Comparison of ENCODE assay signal across 8 cellular contexts in the genomic region with DNA sequence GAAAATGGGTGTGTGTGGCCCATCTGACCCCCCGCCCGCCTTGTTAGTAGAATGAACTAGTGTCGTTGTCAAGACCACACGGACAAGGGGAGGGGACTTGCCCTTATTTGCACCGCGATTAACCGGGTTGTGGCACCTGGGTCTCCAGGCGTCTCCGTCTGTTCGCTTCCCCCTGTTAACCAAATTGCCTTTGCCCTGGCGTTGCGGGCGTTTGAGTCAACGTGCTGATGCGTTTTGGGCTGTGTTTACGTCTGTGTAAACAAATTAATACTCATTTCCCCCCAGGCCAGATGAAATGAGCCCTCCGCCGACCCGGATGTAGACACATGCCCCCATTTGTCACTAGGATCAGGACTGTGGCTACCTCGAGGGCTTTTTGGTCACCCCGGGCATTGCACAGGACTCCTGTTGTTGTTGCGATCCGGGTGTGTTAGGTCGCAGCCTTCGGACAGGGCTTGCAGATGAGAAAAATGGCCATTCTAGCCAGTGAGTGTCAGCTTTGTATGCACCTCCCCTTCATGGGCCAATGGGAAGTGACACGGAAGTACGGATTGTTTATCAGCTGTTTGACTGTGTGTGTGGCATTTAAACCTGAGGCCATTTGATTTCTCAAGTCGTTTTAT. TPM values are rescaled to one million over a fixed set of nuclear protein-coding genes. Genes with fewer than 3 reads are reported as not detected.
DNase-seq lines count a peak whose midpoint lies in the region; ATAC-seq and TF ChIP-seq lines count a peak whose summit lies in the region.

No MANE protein-coding gene starts in this region.

- H3K9me3 ChIP-seq in HUES64 (ENCODE audit: insufficient read depth, low read depth, low read length) (no peaks in the 10 kb centered on the region), PC-3 (ENCODE audit: low read length) (no peaks in the 10 kb centered on the region)
- H3K9me3 ChIP-seq in naive thymus-derived CD4-positive, alpha-beta T cell (ENCODE audit: control insufficient read depth in 2 of 3, low read length in 3 of 3): no peaks in the 10 kb centered on the region

- H4K20me1 ChIP-seq in PC-3 (ENCODE audit: low read length): no peaks in the 10 kb centered on the region

- H3F3A ChIP-seq in PC-3 (ENCODE audit: low read length, unreplicated experiment): no peaks in the 10 kb centered on the region

- peak overlapping the region; percentile 92 for H3K4me3 ChIP-seq in HUES64 (ENCODE audit: low read length)
- peak overlapping the region; percentile 74 for H3K4me3 ChIP-seq in PC-3 (ENCODE audit: low read length)
- H3K4me3 ChIP-seq in naive thymus-derived CD4-positive, alpha-beta T cell (ENCODE audit: low read length): peak overlapping the region; percentile 91

- TF ChIP-seq CTCF in PC-3 (conservative IDR thresholded peaks at IDR 0.05; ENCODE audit: low read depth, low read length): no peak

- peaks cover 0 to 5% (median 0%) of the 10 kb centered on the region in 5 donors for H3K27me3 Mint-ChIP-seq in naive thymus-derived CD4-positive, alpha-beta T cell

- H3K36me3 ChIP-seq in HUES64 (ENCODE audit: insufficient read depth, low read length) (peaks cover 14% of the 10 kb centered on the region), PC-3 (ENCODE audit: low read depth, low read length) (no peaks in the 10 kb centered on the region)
- H3K36me3 ChIP-seq in naive thymus-derived CD4-positive, alpha-beta T cell (ENCODE audit: control insufficient read depth in 2 of 3, insufficient read depth in 3 of 3, low read length in 3 of 3): peaks cover 0 to 14% (median under 1%) of the 10 kb centered on the region in 3 experiments

- H3K27ac ChIP-seq in HUES64 (ENCODE audit: low read depth, low read length) (peak overlapping the region; percentile 69; the same call in 1 of the 2 replicates), PC-3 (ENCODE audit: low read length) (peak overlapping the region; percentile 62)
- H3K27ac ChIP-seq in naive thymus-derived CD4-positive, alpha-beta T cell (ENCODE audit: low read depth, low read length): peak overlapping the region; percentile 90

- peaks cover 0 to 20% (median 12%) of the 10 kb centered on the region in 5 donors for H3K36me3 Mint-ChIP-seq in naive thymus-derived CD4-positive, alpha-beta T cell

- peaks cover 24 to 49% (median 41%) of the 10 kb centered on the region in 7 donors for H3K4me1 Mint-ChIP-seq in naive thymus-derived CD4-positive, alpha-beta T cell

- under 1% methylated on average over 28 of the region's 28 CpGs for WGBS in HUES64

- peak overlapping the region; percentile 100 for H2AFZ ChIP-seq in PC-3 (ENCODE audit: low read length)

- H3K9ac ChIP-seq in HUES64 (ENCODE audit: low read depth, low read length): peak overlapping the region; percentile 85
- peak overlapping the region; percentile 92 for H3K9ac ChIP-seq in PC-3 (ENCODE audit: low read length)

- CTCF ChIA-PET in PC-3 (lab: Charles Lee): interaction anchor here (0.8 kb wide), 1 partner anchor 153 kb away, joined by 4 read pairs; no protein-coding TSS in a partner anchor
- CTCF ChIA-PET in naive thymus-derived CD4-positive, alpha-beta T cell (lab: Charles Lee): interaction anchor here (1.5 to 5.0 kb wide), 6 partner anchors 11 to 69 kb away, joined by 4 to 41 read pairs (median 8); a partner anchor contains a TSS

- H3K4me3 Mint-ChIP-seq in naive thymus-derived CD4-positive, alpha-beta T cell: peak overlapping the region; percentile 91 to 100 (median 94)

- H3K27ac Mint-ChIP-seq in naive thymus-derived CD4-positive, alpha-beta T cell: peak overlapping the region; percentile 92 to 98 (median 95)

- intact Hi-C loops in PC-3 (cut with micrococcal nuclease): loop anchor here (5.0 kb wide), 1 partner anchor 67 kb away; a partner anchor contains a TSS
- intact Hi-C loops in naive thymus-derived CD4-positive, alpha-beta T cell (cut with micrococcal nuclease): loop anchor here (1.0 to 5.0 kb wide), 6 partner anchors 22 to 378 kb away; a partner anchor contains a TSS

- DNase-seq in DMS153 (lab: John Stamatoyannopoulos, UW) (peak; percentile 31), PC-3 (peak; percentile 73), fibroblast of gingiva (ENCODE audit: low read depth) (peak; percentile 85)
- peak; percentile 71 to 77 for DNase-seq in activated T-cell treated with anti-CD3 and anti-CD28 coated beads, Interleukin-2, amount 50 U/mL, for 48 hours
- DNase-seq in naive thymus-derived CD4-positive, alpha-beta T cell: peak; percentile 33 to 76 (median 73)
- DNase-seq in stimulated activated naive CD4-positive, alpha-beta T cell treated with Interleukin-2 at 50 U/mL for 16 hours (lab: John Stamatoyannopoulos, UW): peak; percentile 57

- TSS peak; percentile 98 for BruUV-seq in PC-3 (replicated peaks; lab: Mats Ljungman, UMichigan)

- H3K4me2 ChIP-seq in PC-3 (ENCODE audit: low read length): peak overlapping the region; percentile 98

- no peaks in the 10 kb centered on the region for H3K9me2 ChIP-seq in PC-3 (replicated peaks; ENCODE audit: low read length)

- peaks cover 31% of the 10 kb centered on the region for H3K79me2 ChIP-seq in PC-3 (ENCODE audit: low read length)

- H3K27me3 ChIP-seq in HUES64 (ENCODE audit: insufficient read depth, low read length): no peaks in the 10 kb centered on the region
- no peaks in the 10 kb centered on the region for H3K27me3 ChIP-seq in PC-3 (ENCODE audit: low read length)
- H3K27me3 ChIP-seq in naive thymus-derived CD4-positive, alpha-beta T cell (ENCODE audit: control insufficient read depth in 2 of 2, insufficient read depth in 2 of 2, low read length in 2 of 2): no peaks in the 10 kb centered on the region

- H3K9me3 Mint-ChIP-seq in naive thymus-derived CD4-positive, alpha-beta T cell: peaks cover 0 to 2% (median 0%) of the 10 kb centered on the region in 11 donors

- peaks cover 13% of the 10 kb centered on the region for H3K4me1 ChIP-seq in HUES64 (ENCODE audit: insufficient read depth, low read length)
- peaks cover 14% of the 10 kb centered on the region for H3K4me1 ChIP-seq in PC-3 (ENCODE audit: insufficient read depth, low read length)
- H3K4me1 ChIP-seq in naive thymus-derived CD4-positive, alpha-beta T cell (ENCODE audit: control insufficient read depth in 2 of 2, insufficient read depth in 2 of 2, low read length in 2 of 2): peaks cover 12 to 33% of the 10 kb centered on the region in 2 donors

- POLR2A ChIA-PET in PC-3 (lab: Charles Lee; ENCODE audit: unreplicated experiment): no interaction called here
- POLR2A ChIA-PET in naive thymus-derived CD4-positive, alpha-beta T cell (lab: Charles Lee): interaction anchor here (0.6 to 8.1 kb wide), 20 partner anchors 11 to 480 kb away, joined by 3 to 517 read pairs (median 6); a partner anchor contains a TSS

- ATAC-seq in GM21515 (IDR thresholded peaks at IDR 0.05; ENCODE audit: unreplicated experiment) (peak; percentile 92), PC-3 (peak; percentile 87)
- peak; percentile 79 for ATAC-seq in naive thymus-derived CD4-positive, alpha-beta T cell

RNA-seq across cellular contexts. Expression of a gene that starts 0.9 kb away (rescaled TPM):
- polyA plus RNA-seq in HUES64 (2013, experiment 1 of 2): 10.6 TPM
- polyA plus RNA-seq in HUES64 (2013, experiment 2 of 2): 13.4 TPM
- total RNA-seq in PC-3 (2014; rRNA removed): 13.8 and 14.2 TPM in 2 replicates
- 100 to 1,000 TPM; 158 to 452 (median 206) TPM for total RNA-seq in naive thymus-derived CD4-positive, alpha-beta T cell
- polyA plus RNA-seq in naive thymus-derived CD4-positive, alpha-beta T cell: 100 to 1,000 TPM; 253 to 328 TPM

Comparison
In these comparisons a context has a peak if more than half of its experiments do, and no peak if none do; other contexts are left out.
1. Peak in every context shown above with its lines: DNase-seq, ATAC-seq, H3K4me3 ChIP-seq and H3K27ac ChIP-seq.
2. DNase-seq: peak in every context shown above with its lines; median percentile 85 in fibroblast of gingiva; 74 in activated T-cell treated with anti-CD3 and anti-CD28 coated beads, Interleukin-2, amount 50 U/mL, for 48 hours; 73 in PC-3; 73 in naive thymus-derived CD4-positive, alpha-beta T cell; 57 in stimulated activated naive CD4-positive, alpha-beta T cell treated with Interleukin-2 at 50 U/mL for 16 hours; 31 in DMS153.
3. RNA of a gene that starts 0.9 kb away (total RNA-seq): 158 to 452 TPM in naive thymus-derived CD4-positive, alpha-beta T cell; 13.8 to 14.2 TPM in PC-3; every median in the first group is over 10 times any median in the second.